14 cellular contexts compared by ENCODE assay signal in the genomic region with DNA sequence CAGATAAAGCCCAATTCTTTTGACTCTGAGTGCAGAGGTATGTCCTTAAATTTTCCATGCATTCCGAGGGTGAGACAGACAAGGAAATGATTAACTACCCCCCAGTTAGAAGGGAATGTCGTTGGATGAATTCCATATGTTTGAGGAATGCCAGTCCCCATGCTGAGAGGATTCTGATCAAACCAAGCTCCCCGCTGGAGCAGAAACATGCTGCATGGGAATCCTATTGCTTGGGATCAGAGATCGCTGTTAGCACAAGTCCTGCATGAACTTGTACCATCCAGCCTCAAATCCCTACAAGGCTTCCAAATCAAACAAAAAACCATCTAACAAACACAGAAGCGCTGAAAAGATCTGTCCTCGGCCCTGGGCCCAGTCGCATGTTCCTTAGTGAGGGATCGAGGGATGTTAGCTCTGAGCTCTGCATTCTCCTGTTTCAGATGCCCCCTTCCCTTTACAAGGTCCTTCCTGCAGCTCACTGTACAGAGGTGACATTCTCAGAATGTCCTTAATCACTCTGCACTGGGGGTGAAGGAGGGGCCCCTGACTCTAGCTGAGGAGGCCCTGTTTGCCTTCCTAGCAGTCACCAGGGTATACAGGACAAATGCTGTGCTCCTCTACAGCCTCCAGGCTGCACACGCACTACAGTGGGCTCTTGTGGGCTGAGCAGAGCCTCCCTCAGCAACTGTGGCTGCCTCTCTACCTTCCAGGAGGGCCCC.
A peak's percentile ranks its signal among the peaks of the same experiment; 100 is the strongest.
DNase-seq lines count a peak whose midpoint lies in the region; ATAC-seq, FAIRE-seq and TF ChIP-seq lines count a peak whose summit lies in the region.
"Had no signal": no experiment of that assay in that cellular context is flagged by ENCODE, and none has a peak within 500 bp of the region (broad histone marks: within the 10 kb centered on the region; RNA-seq: fewer than 3 reads in every experiment).

No MANE protein-coding gene starts in this region.

- TF ChIP-seq POLR2A in IMR-90 (IDR thresholded peaks at IDR 0.05; ENCODE audit: low read depth, low read length) (no peak), H1 (IDR thresholded peaks at IDR 0.05; ENCODE audit: control extremely low read depth in 1 of 2, low read depth in 2 of 2, low read length in 2 of 2) (no peak)

- no peak for TF ChIP-seq CTCF in IMR-90 (conservative IDR thresholded peaks at IDR 0.05; ENCODE audit: low read depth, low read length)
- TF ChIP-seq CTCF in H1 (IDR thresholded peaks at IDR 0.05; ENCODE audit: control extremely low read depth in 1 of 3, insufficient read depth in 1 of 3, low read depth in 1 of 3, low read length in 3 of 3), result no peak

- H4K91ac ChIP-seq in IMR-90 (ENCODE audit: insufficient read depth, low read depth, low read length), result peak overlapping the region; percentile 86
- H4K91ac ChIP-seq in H1 (replicated peaks; ENCODE audit: insufficient read length, low read length), result peak overlapping the region; percentile 40
- H4K91ac ChIP-seq in mesenchymal stem cell (ENCODE audit: low read length), result peak overlapping the region; percentile 34

- H3K14ac ChIP-seq in IMR-90 (replicated peaks; ENCODE audit: low read depth, low read length) (peak overlapping the region; percentile 54), H1 (ENCODE audit: insufficient read length) (no peak overlapping the region), mesenchymal stem cell (ENCODE audit: low read length in 2 of 2) (no peak overlapping the region)

- H3K27ac ChIP-seq in IMR-90 (ENCODE audit: insufficient read depth, low read length), result peak overlapping the region; percentile 62; the same call in 1 of the 2 replicates
- no peak overlapping the region for H3K27ac ChIP-seq in H1 (ENCODE audit: low read depth, low read length)
- peak overlapping the region; percentile 97 for H3K27ac ChIP-seq in mesenchymal stem cell (ENCODE audit: low read length, poor library complexity, severe bottlenecking)
- no peak overlapping the region for H3K27ac ChIP-seq in aorta (ENCODE audit: low read depth in 1 of 2, low read length in 2 of 2)

- H3K79me1 ChIP-seq in IMR-90 (ENCODE audit: low read depth in 1 of 2, low read length in 2 of 2) (no peaks in the 10 kb centered on the region), H1 (ENCODE audit: low read depth, low read length) (no peaks in the 10 kb centered on the region), mesenchymal stem cell (replicated peaks; ENCODE audit: low read length, poor library complexity, severe bottlenecking) (no peaks in the 10 kb centered on the region)

- no peak for TF ChIP-seq EP300 in H1 (IDR thresholded peaks at IDR 0.05; ENCODE audit: borderline replicate concordance in 1 of 2, low read depth in 2 of 2, low read length in 2 of 2)

- FAIRE-seq in H1 (lab: Jason Lieb, UNC), result peak; percentile 50
- FAIRE-seq: small intestine had no signal

- peak overlapping the region; percentile 4 for H3K4me2 ChIP-seq in IMR-90 (ENCODE audit: low read depth, low read length)
- H3K4me2 ChIP-seq in H1 (ENCODE audit: insufficient read depth in 1 of 2, low read depth in 2 of 2, low read length in 2 of 2), result peak overlapping the region; percentile 29 to 43
- H3K4me2 ChIP-seq in mesenchymal stem cell (ENCODE audit: low read length, poor library complexity, severe bottlenecking), result no peak overlapping the region

- 20% methylated on average over 1 of the region's 9 CpGs; no CpG with 5 or more reads in 1 of the 2 experiments for WGBS in IMR-90 (ENCODE audit: extremely low coverage in 2 of 2, insufficient read length in 1 of 2), 2 experiments
- WGBS in H1 (ENCODE audit: extremely low coverage in 1 of 2, insufficient coverage in 1 of 2, insufficient read length in 1 of 2, insufficient replicate concordance in 2 of 2, low coverage in 1 of 2, low lambda C conversion rate in 2 of 2, missing lambda C conversion rate in 1 of 2), 2 experiments, result 56% methylated on average over 9 of the region's 9 CpGs; no CpG with 5 or more reads in 1 of the 2 experiments
- WGBS in mesenchymal stem cell, result 28% methylated on average over 9 of the region's 9 CpGs
- 41 to 46% methylated on average over 9 of the region's 9 CpGs for WGBS in aorta, 2 donors

- peaks cover 22% of the 10 kb centered on the region for H3K4me1 ChIP-seq in IMR-90 (ENCODE audit: control insufficient read depth, insufficient read depth, low read length)
- peaks cover 8 to 21% (median 15%) of the 10 kb centered on the region in 4 experiments for H3K4me1 ChIP-seq in H1 (replicated peaks in 1 of 4; ENCODE audit: control insufficient read depth in 3 of 4, insufficient read depth in 4 of 4, low read length in 3 of 4)
- peaks cover 32% of the 10 kb centered on the region for H3K4me1 ChIP-seq in mesenchymal stem cell (ENCODE audit: control insufficient read depth, insufficient read depth, low read depth, low read length)
- H3K4me1 ChIP-seq in aorta (ENCODE audit: control insufficient read depth in 1 of 2, insufficient read depth in 2 of 2, low read length in 2 of 2), result no peaks in the 10 kb centered on the region

- H2BK20ac ChIP-seq in IMR-90 (ENCODE audit: low read depth, low read length), result peak overlapping the region; percentile 68
- H2BK20ac ChIP-seq in H1 (ENCODE audit: low read length), result peak overlapping the region; percentile 38; the same call in 1 of the 2 replicates

- intact Hi-C loops in IMR-90 (cut with micrococcal nuclease), result loop anchor here (5.0 to 10.0 kb wide), 2 partner anchors 125 to 293 kb away; no protein-coding TSS in a partner anchor
- intact Hi-C loops in aorta (cut with DNase I), result loop anchor here in 1 of 2 donors (10.0 kb wide), 1 partner anchor 373 kb away; no protein-coding TSS in a partner anchor

- 0 out of 2 replicates have a peak overlapping the region, but pooled peaks have one; percentile 8 for H3K56ac ChIP-seq in IMR-90 (ENCODE audit: extremely low read depth, insufficient read depth, low read length)
- no peak overlapping the region for H3K56ac ChIP-seq in H1 (replicated peaks; ENCODE audit: insufficient read length, low read depth, low read length)

- peak overlapping the region; percentile 32 for H2AK9ac ChIP-seq in IMR-90 (replicated peaks; ENCODE audit: low read depth, low read length, poor library complexity)

- H2AFZ ChIP-seq in IMR-90 (replicated peaks; ENCODE audit: low read length, poor library complexity), result peak overlapping the region; percentile 71
- H2AFZ ChIP-seq in H1 (ENCODE audit: low read length), result no peak overlapping the region
- H2AFZ ChIP-seq in mesenchymal stem cell (ENCODE audit: low read depth, low read length), result no peak overlapping the region

- DNase-seq in AG08395 (ENCODE audit: low spot score) (peak; percentile 50), IMR-90 (peak; percentile 62), H1 (ENCODE audit: low read depth in 1 of 2, low spot score in 2 of 2) (peak in 1 of 2 experiments; percentile 29), mesenchymal stem cell (peak; percentile 60), NK-92 (lab: John Stamatoyannopoulos, UW; ENCODE audit: unreplicated experiment) (no peak), aorta (no peak)
- DNase-seq: activated CD4-positive, alpha-beta T cell treated with anti-CD3 and anti-CD28 coated beads for 36 hours; amniotic stem cell; CD4-positive, alpha-beta memory T cell; immature natural killer cell; small intestine; stimulated activated naive CD8-positive, alpha-beta T cell treated with anti-CD3 and anti-CD28 coated beads, Interleukin-15, amount 100 ng/mL, for 72 hours had no signal

- peak overlapping the region; percentile 65 for H2AK5ac ChIP-seq in IMR-90 (ENCODE audit: low read depth, low read length)
- H2AK5ac ChIP-seq in H1 (ENCODE audit: low read depth, low read length), result peak overlapping the region; percentile 14; the same call in 1 of the 2 replicates
- peak overlapping the region; percentile 6 for H2AK5ac ChIP-seq in mesenchymal stem cell (ENCODE audit: low read length, severe bottlenecking)

- POLR2A ChIA-PET in IMR-90 (lab: Charles Lee; ENCODE audit: unreplicated experiment), result no interaction called here
- POLR2A ChIA-PET in H1 (lab: Charles Lee; ENCODE audit: partially characterized antibody), result interaction anchor here (0.9 to 1.8 kb wide), 4 partner anchors 10 to 31 kb away, joined by 3 to 6 read pairs (median 4); no protein-coding TSS in a partner anchor

- no peaks in the 10 kb centered on the region for H3K79me2 ChIP-seq in H1 (ENCODE audit: control insufficient read depth in 1 of 2, insufficient read depth in 2 of 2, low read length in 2 of 2)

- H3K27me3 ChIP-seq in IMR-90 (ENCODE audit: control insufficient read depth, insufficient read depth, low read length) (no peaks in the 10 kb centered on the region), H1 (replicated peaks in 1 of 4; ENCODE audit: control insufficient read depth in 3 of 4, extremely low read depth in 1 of 4, insufficient read depth in 3 of 4, low read length in 3 of 4) (no peaks in the 10 kb centered on the region), mesenchymal stem cell (ENCODE audit: control insufficient read depth in 1 of 2, insufficient read depth in 1 of 2, low read length in 2 of 2) (no peaks in the 10 kb centered on the region), aorta (ENCODE audit: control insufficient read depth in 1 of 2, insufficient read depth in 2 of 2, low read length in 1 of 2) (no peaks in the 10 kb centered on the region)

- H4K20me1 ChIP-seq in IMR-90 (ENCODE audit: insufficient read depth, low read length) (peaks cover 3% of the 10 kb centered on the region; the same call in 1 of the 2 replicates), H1 (replicated peaks in 1 of 2; ENCODE audit: control insufficient read depth in 1 of 2, insufficient read depth in 2 of 2, low read length in 2 of 2) (no peaks in the 10 kb centered on the region)

- peak overlapping the region; percentile 86 for H2BK120ac ChIP-seq in IMR-90 (ENCODE audit: low read depth, low read length)
- H2BK120ac ChIP-seq in H1 (replicated peaks; ENCODE audit: low read depth, low read length), result no peak overlapping the region
- no peak overlapping the region for H2BK120ac ChIP-seq in mesenchymal stem cell (ENCODE audit: low read depth, low read length)

- H3K23me2 ChIP-seq in H1 (ENCODE audit: low read depth, low read length), result no peaks in the 10 kb centered on the region

- peak; percentile 69 for ATAC-seq in IMR-90 (ENCODE audit: low read depth)
- ATAC-seq in HG03280 (IDR thresholded peaks at IDR 0.05; ENCODE audit: unreplicated experiment), result no peak
- ATAC-seq in GM21447 (IDR thresholded peaks at IDR 0.05; ENCODE audit: unreplicated experiment), result no peak
- no peak for ATAC-seq in aorta (ENCODE audit: low FRiP score)
- ATAC-seq: activated CD4-positive, alpha-beta T cell treated with anti-CD3 and anti-CD28 coated beads for 36 hours; stimulated activated naive CD8-positive, alpha-beta T cell treated with anti-CD3 and anti-CD28 coated beads, Interleukin-15, amount 100 ng/mL, for 72 hours had no signal

- H2BK12ac ChIP-seq in H1 (ENCODE audit: low read depth, low read length) (no peak overlapping the region; the same call in 1 of the 2 replicates), mesenchymal stem cell (ENCODE audit: low read length in 2 of 2) (peak overlapping the region; percentile 12 to 80)

- peak overlapping the region; percentile 56 to 65; a peak in 2 of 4 replicates for H4K8ac ChIP-seq in IMR-90 (ENCODE audit: low read depth in 2 of 2, low read length in 2 of 2)
- H4K8ac ChIP-seq in H1 (ENCODE audit: extremely low read depth, insufficient read depth, low read length), result peak overlapping the region; percentile 92; the same call in 1 of the 2 replicates
- peak overlapping the region; percentile 30 for H4K8ac ChIP-seq in mesenchymal stem cell (ENCODE audit: low read length)

- H3K23ac ChIP-seq in IMR-90 (ENCODE audit: low read depth, low read length), result peak overlapping the region; percentile 67; the same call in 1 of the 2 replicates
- H3K23ac ChIP-seq in H1 (ENCODE audit: insufficient read length), result no peak overlapping the region
- H3K23ac ChIP-seq in mesenchymal stem cell (ENCODE audit: low read length in 2 of 2), result no peak overlapping the region

- H3K18ac ChIP-seq in IMR-90 (ENCODE audit: low read depth, low read length), result peak overlapping the region; percentile 71
- peak overlapping the region; percentile 54; the same call in 1 of the 2 replicates for H3K18ac ChIP-seq in H1 (ENCODE audit: extremely low read depth, low read length)
- peak overlapping the region; percentile 67 to 81 for H3K18ac ChIP-seq in mesenchymal stem cell (ENCODE audit: low read depth in 1 of 2, low read length in 2 of 2)

- H3K9me3 ChIP-seq in IMR-90 (ENCODE audit: control insufficient read depth, insufficient read depth, low read length), result no peaks in the 10 kb centered on the region
- no peaks in the 10 kb centered on the region for H3K9me3 ChIP-seq in H1 (ENCODE audit: insufficient read depth in 2 of 2, low read depth in 1 of 2, low read length in 1 of 2)
- no peaks in the 10 kb centered on the region for H3K9me3 ChIP-seq in mesenchymal stem cell (ENCODE audit: control insufficient read depth, low read length)
- H3K9me3 ChIP-seq in aorta (ENCODE audit: control insufficient read depth, low read length), result no peaks in the 10 kb centered on the region

- H3K9me1 ChIP-seq in IMR-90 (ENCODE audit: insufficient read depth, low read length), result peaks cover 24% of the 10 kb centered on the region

- TF ChIP-seq RAD21 in IMR-90 (IDR thresholded peaks at IDR 0.05; ENCODE audit: low read length) (no peak), H1 (IDR thresholded peaks at IDR 0.05 in 1 of 2, conservative IDR thresholded peaks at IDR 0.05 in 1 of 2; ENCODE audit: low read depth in 2 of 2, low read length in 2 of 2) (no peak)

- CTCF ChIA-PET in IMR-90 (lab: Yijun Ruan, JAX), result interaction anchor here (0.6 to 2.0 kb wide), 6 partner anchors 12 to 442 kb away, joined by 3 to 8 read pairs (median 4); no protein-coding TSS in a partner anchor
- CTCF ChIA-PET in H1 (lab: Charles Lee; ENCODE audit: partially characterized antibody), result interaction anchor here (0.5 to 7.1 kb wide), 14 partner anchors 10 to 758 kb away, joined by 3 to 85 read pairs (median 3); no protein-coding TSS in a partner anchor

- no peaks in the 10 kb centered on the region for H3K36me3 ChIP-seq in IMR-90 (ENCODE audit: control insufficient read depth, insufficient read depth, low read length)
- H3K36me3 ChIP-seq in H1 (ENCODE audit: control insufficient read depth in 2 of 4, insufficient read depth in 4 of 4, low read length in 3 of 4), result no peaks in the 10 kb centered on the region
- no peaks in the 10 kb centered on the region for H3K36me3 ChIP-seq in mesenchymal stem cell (ENCODE audit: control insufficient read depth in 1 of 2, insufficient read depth in 2 of 2, low read depth in 1 of 2, low read length in 2 of 2)
- H3K36me3 ChIP-seq in aorta (ENCODE audit: control insufficient read depth in 1 of 2, insufficient read depth in 2 of 2, low read length in 1 of 2), result no peaks in the 10 kb centered on the region

- peak overlapping the region; percentile 27; the same call in 1 of the 2 replicates for H3K9ac ChIP-seq in IMR-90 (ENCODE audit: low read depth, low read length)
- no peak overlapping the region for H3K9ac ChIP-seq in H1 (replicated peaks in 1 of 4; ENCODE audit: extremely low read depth in 1 of 4, low read depth in 3 of 4, low read length in 3 of 4)
- no peak overlapping the region for H3K9ac ChIP-seq in mesenchymal stem cell (ENCODE audit: low read length)

- H3K4me3 ChIP-seq in IMR-90 (ENCODE audit: insufficient read depth, low read depth, low read length), result no peak overlapping the region
- no peak overlapping the region for H3K4me3 ChIP-seq in H1 (ENCODE audit: extremely low read depth in 1 of 4, insufficient read depth in 2 of 4, low read depth in 3 of 4, low read length in 4 of 4)
- H3K4me3 ChIP-seq in mesenchymal stem cell (ENCODE audit: insufficient read depth in 1 of 2, low read depth in 1 of 2, low read length in 2 of 2), result no peak overlapping the region
- no peak overlapping the region for H3K4me3 ChIP-seq in aorta (ENCODE audit: low read length in 2 of 2)

- H4K5ac ChIP-seq in IMR-90 (ENCODE audit: low read depth, low read length) (peak overlapping the region; percentile 86), H1 (ENCODE audit: insufficient read length, low read depth, low read length) (no peak overlapping the region)

- H2BK15ac ChIP-seq in IMR-90 (ENCODE audit: low read depth, low read length), result peak overlapping the region; percentile 67; the same call in 1 of the 3 replicates
- H2BK15ac ChIP-seq in H1 (ENCODE audit: low read length), result 0 out of 2 replicates have a peak overlapping the region, but pooled peaks have one; percentile 48
- peak overlapping the region; percentile 33 for H2BK15ac ChIP-seq in mesenchymal stem cell (ENCODE audit: low read depth, poor library complexity, severe bottlenecking)

- H3K4ac ChIP-seq in IMR-90 (ENCODE audit: low read depth, low read length) (peak overlapping the region; percentile 84), H1 (replicated peaks; ENCODE audit: insufficient read length, low read depth, low read length) (no peak overlapping the region), mesenchymal stem cell (ENCODE audit: low read depth in 1 of 2, low read length in 2 of 2) (peak overlapping the region in 1 of 2 experiments; percentile 12)

- dilution Hi-C loops in IMR-90 (cut with HindIII; ENCODE audit: low sequenced_read_pairs, unreplicated experiment), result no loop called here

- in situ Hi-C loops in IMR-90 (cut with MboI; ENCODE audit: low sequenced_read_pairs), result no loop called here

- no TSS peak for BruUV-seq in IMR-90 (replicated peaks; lab: Mats Ljungman, UMichigan)

- H2BK5ac ChIP-seq in IMR-90 (ENCODE audit: low read depth, low read length, poor library complexity, severe bottlenecking) (peak overlapping the region; percentile 3), H1 (ENCODE audit: low read depth, low read length) (peak overlapping the region; percentile 53; the same call in 1 of the 2 replicates), mesenchymal stem cell (ENCODE audit: low read depth, low read length, poor library complexity, severe bottlenecking) (peak overlapping the region; percentile 85)

Comparison
In these comparisons a context has a peak if more than half of its experiments do, and no peak if none do; other contexts are left out.
1. DNase-seq: peak in AG08395 (single experiment), IMR-90 (single experiment) and mesenchymal stem cell (single experiment); none in NK-92 (single experiment) and aorta (0 of 2).
2. H2AK5ac ChIP-seq: peak in every context shown above with its lines; median percentile 65 in IMR-90; 14 in H1; 6 in mesenchymal stem cell.
3. H2BK5ac ChIP-seq: peak in every context shown above with its lines; median percentile 85 in mesenchymal stem cell; 53 in H1; 3 in IMR-90.
4. H3K27ac ChIP-seq: peak in IMR-90 (single experiment) and mesenchymal stem cell (single experiment); none in H1 (single experiment) and aorta (0 of 2).
5. H4K8ac ChIP-seq: peak in every context shown above with its lines; median percentile 92 in H1; 60 in IMR-90; 30 in mesenchymal stem cell.
6. H4K91ac ChIP-seq: peak in every context shown above with its lines; median percentile 86 in IMR-90; 40 in H1; 34 in mesenchymal stem cell.
7. Peak in every context shown above with its lines, with median percentiles within 50 percentile points of each other: H2BK15ac ChIP-seq and H3K18ac ChIP-seq.